9 cellular contexts compared by ENCODE assay signal in genomic region chr4:152063301-152064235, GRCh38.
DNase-seq lines count a peak whose midpoint lies in the region; ATAC-seq and TF ChIP-seq lines count a peak whose summit lies in the region.
"Had no signal": no experiment of that assay in that cellular context is flagged by ENCODE, and none has a peak within 500 bp of the region (broad histone marks: within the 10 kb centered on the region; RNA-seq: fewer than 3 reads in every experiment).

No MANE protein-coding gene starts in this region.

- H3K27ac ChIP-seq in mesenchymal stem cell (ENCODE audit: low read length, poor library complexity, severe bottlenecking): no peak overlapping the region
- H3K27ac ChIP-seq: KMS-11 had no signal

- 65% methylated on average over 11 of the region's 13 CpGs for WGBS in mesenchymal stem cell

- no peak overlapping the region for H2AFZ ChIP-seq in mesenchymal stem cell (ENCODE audit: low read depth, low read length)

- no peak overlapping the region for H3K23ac ChIP-seq in mesenchymal stem cell (ENCODE audit: low read length in 2 of 2)

- no peak overlapping the region for H4K91ac ChIP-seq in mesenchymal stem cell (ENCODE audit: low read length)

- no peak for TF ChIP-seq CTCF in osteocyte (IDR thresholded peaks at IDR 0.05)

- CTCF ChIA-PET in activated CD8-positive, alpha-beta T cell treated with anti-CD3 and anti-CD28 coated beads, Interleukin-2, amount 10 ng/mL, durations not matched to agents 7 days and 5 days (lab: Charles Lee): interaction anchor here (0.6 to 1.2 kb wide), 3 partner anchors 11 to 16 kb away, joined by 3 to 4 read pairs (median 4); no protein-coding TSS in a partner anchor

- H3K27me3 ChIP-seq in mesenchymal stem cell (ENCODE audit: control insufficient read depth in 1 of 2, insufficient read depth in 1 of 2, low read length in 2 of 2): peaks cover 0 to 8% of the 10 kb centered on the region in 2 experiments

- POLR2A ChIA-PET in activated CD8-positive, alpha-beta T cell treated with anti-CD3 and anti-CD28 coated beads, Interleukin-2, amount 10 ng/mL, durations not matched to agents 7 days and 5 days (lab: Charles Lee): no interaction called here

- no peak overlapping the region for H3K4ac ChIP-seq in mesenchymal stem cell (ENCODE audit: low read depth in 1 of 2, low read length in 2 of 2)

- H2BK5ac ChIP-seq in mesenchymal stem cell (ENCODE audit: low read depth, low read length, poor library complexity, severe bottlenecking): no peak overlapping the region

- no peak overlapping the region for H4K8ac ChIP-seq in mesenchymal stem cell (ENCODE audit: low read length)

- no peaks in the 10 kb centered on the region for H3K27me3 Mint-ChIP-seq in activated CD8-positive, alpha-beta T cell treated with anti-CD3 and anti-CD28 coated beads, Interleukin-2, amount 10 ng/mL, durations not matched to agents 7 days and 5 days (ENCODE audit: low read depth)
- peaks cover 29% of the 10 kb centered on the region for H3K27me3 Mint-ChIP-seq in osteocyte (ENCODE audit: unreplicated experiment)

- no peaks in the 10 kb centered on the region for H3K4me1 ChIP-seq in mesenchymal stem cell (ENCODE audit: control insufficient read depth, insufficient read depth, low read depth, low read length)

- H3K14ac ChIP-seq in mesenchymal stem cell (ENCODE audit: low read length in 2 of 2): no peak overlapping the region

- H3K27ac Mint-ChIP-seq in activated CD8-positive, alpha-beta T cell treated with anti-CD3 and anti-CD28 coated beads, Interleukin-2, amount 10 ng/mL, durations not matched to agents 7 days and 5 days: no peak overlapping the region
- no peak overlapping the region for H3K27ac Mint-ChIP-seq in osteocyte (ENCODE audit: unreplicated experiment)

- H3K18ac ChIP-seq in mesenchymal stem cell (ENCODE audit: low read depth in 1 of 2, low read length in 2 of 2): no peak overlapping the region

- H3K4me1 Mint-ChIP-seq in activated CD8-positive, alpha-beta T cell treated with anti-CD3 and anti-CD28 coated beads, Interleukin-2, amount 10 ng/mL, durations not matched to agents 7 days and 5 days (ENCODE audit: low read depth): peaks cover 13% of the 10 kb centered on the region
- no peaks in the 10 kb centered on the region for H3K4me1 Mint-ChIP-seq in osteocyte (ENCODE audit: unreplicated experiment)

- H3K9ac ChIP-seq in mesenchymal stem cell (ENCODE audit: low read length): peak overlapping the region; percentile 43
- H3K9ac ChIP-seq: KMS-11 had no signal

- no peak overlapping the region for H2BK120ac ChIP-seq in mesenchymal stem cell (ENCODE audit: low read depth, low read length)

- H3K9me3 ChIP-seq in mesenchymal stem cell (ENCODE audit: control insufficient read depth, low read length): no peaks in the 10 kb centered on the region

- H2BK15ac ChIP-seq in mesenchymal stem cell (ENCODE audit: low read depth, poor library complexity, severe bottlenecking): no peak overlapping the region

- no peaks in the 10 kb centered on the region for H3K36me3 ChIP-seq in mesenchymal stem cell (ENCODE audit: control insufficient read depth in 1 of 2, insufficient read depth in 2 of 2, low read depth in 1 of 2, low read length in 2 of 2)

- no peak overlapping the region for H3K4me2 ChIP-seq in mesenchymal stem cell (ENCODE audit: low read length, poor library complexity, severe bottlenecking)
- H3K4me2 ChIP-seq: KMS-11 had no signal

- H3K4me3 ChIP-seq in mesenchymal stem cell (ENCODE audit: insufficient read depth in 1 of 2, low read depth in 1 of 2, low read length in 2 of 2): no peak overlapping the region

- DNase-seq in ELF-1 (ENCODE audit: low read depth, low spot score) (peak; percentile 73), NCI-H2171 treated with DMSO at 0.1 percent for 48 hours (lab: John Stamatoyannopoulos, UW) (peak; percentile 74), mesenchymal stem cell (no peak), kidney tubule cell (ENCODE audit: low spot score) (no peak), osteocyte (ENCODE audit: extremely low spot score, unreplicated experiment) (no peak), NCI-H187 treated with DMSO at 0.1 percent for 48 hours (lab: John Stamatoyannopoulos, UW) (no peak)
- peak; percentile 46 for DNase-seq in activated CD8-positive, alpha-beta T cell treated with anti-CD3 and anti-CD28 coated beads, Interleukin-2, amount 10 ng/mL, durations not matched to agents 7 days and 5 days

- peaks cover 1% of the 10 kb centered on the region for H3K36me3 Mint-ChIP-seq in activated CD8-positive, alpha-beta T cell treated with anti-CD3 and anti-CD28 coated beads, Interleukin-2, amount 10 ng/mL, durations not matched to agents 7 days and 5 days (ENCODE audit: low read depth)
- no peaks in the 10 kb centered on the region for H3K36me3 Mint-ChIP-seq in osteocyte (ENCODE audit: unreplicated experiment)

- H3K9me3 Mint-ChIP-seq in activated CD8-positive, alpha-beta T cell treated with anti-CD3 and anti-CD28 coated beads, Interleukin-2, amount 10 ng/mL, durations not matched to agents 7 days and 5 days (ENCODE audit: insufficient read depth): peaks cover 1% of the 10 kb centered on the region
- H3K9me3 Mint-ChIP-seq in osteocyte (ENCODE audit: unreplicated experiment): peaks cover 2% of the 10 kb centered on the region

- H2BK12ac ChIP-seq in mesenchymal stem cell (ENCODE audit: low read length in 2 of 2): no peak overlapping the region

- no peak overlapping the region for H3K4me3 Mint-ChIP-seq in activated CD8-positive, alpha-beta T cell treated with anti-CD3 and anti-CD28 coated beads, Interleukin-2, amount 10 ng/mL, durations not matched to agents 7 days and 5 days
- H3K4me3 Mint-ChIP-seq in osteocyte (ENCODE audit: unreplicated experiment): no peak overlapping the region

- no peaks in the 10 kb centered on the region for H3K79me1 ChIP-seq in mesenchymal stem cell (replicated peaks; ENCODE audit: low read length, poor library complexity, severe bottlenecking)

- no peak overlapping the region for H2AK5ac ChIP-seq in mesenchymal stem cell (ENCODE audit: low read length, severe bottlenecking)

- peak; percentile 55 for ATAC-seq in activated CD8-positive, alpha-beta T cell treated with anti-CD3 and anti-CD28 coated beads, Interleukin-2, amount 10 ng/mL, durations not matched to agents 7 days and 5 days
- ATAC-seq in GM18519 (IDR thresholded peaks at IDR 0.05; ENCODE audit: low FRiP score, unreplicated experiment): no peak

Comparison
In these comparisons a context has a peak if more than half of its experiments do, and no peak if none do; other contexts are left out.
1. DNase-seq: peak in ELF-1 (single experiment), NCI-H2171 treated with DMSO at 0.1 percent for 48 hours (single experiment) and activated CD8-positive, alpha-beta T cell treated with anti-CD3 and anti-CD28 coated beads, Interleukin-2, amount 10 ng/mL, durations not matched to agents 7 days and 5 days (single experiment); none in mesenchymal stem cell (single experiment), kidney tubule cell (single experiment), osteocyte (single experiment) and NCI-H187 treated with DMSO at 0.1 percent for 48 hours (single experiment).